ENCODE assay signal across 35 cellular contexts in genomic region chrX:84748965-84749656, GRCh38.
"Had no signal": no experiment of that assay in that cellular context is flagged by ENCODE, and none has a peak within 500 bp of the region (broad histone marks: within the 10 kb centered on the region; RNA-seq: fewer than 3 reads in every experiment).

No MANE protein-coding gene starts in this region.

- H3K36me3 ChIP-seq: ascending aorta, breast epithelium, cardiac muscle cell, esophagus muscularis mucosa, gastrocnemius medialis, heart left ventricle had no signal

- H3K4me1 Mint-ChIP-seq: activated CD4-positive, alpha-beta T cell treated with anti-CD3 and anti-CD28 coated beads for 36 hours; activated CD4-positive, alpha-beta T cell treated with anti-CD3 and anti-CD28 coated beads, Interleukin-2, amount 10 ng/mL, durations not matched to agents 24 days and 14 days; activated CD8-positive, alpha-beta memory T cell treated with anti-CD3 and anti-CD28 coated beads, Interleukin-2, amount 10 ng/mL, durations not matched to agents 7 days and 5 days; activated naive CD4-positive, alpha-beta T cell treated with anti-CD3 and anti-CD28 coated beads, Interleukin-2, amount 10 ng/mL, durations not matched to agents 7 days and 5 days; activated naive CD8-positive, alpha-beta T cell treated with anti-CD3 and anti-CD28 coated beads, Interleukin-2, amount 10 ng/mL, durations not matched to agents 7 days and 5 days; T-helper 17 cell had no signal

- H3K9me3 Mint-ChIP-seq: activated CD4-positive, alpha-beta memory T cell treated with anti-CD3 and anti-CD28 coated beads for 36 hours; activated CD4-positive, alpha-beta T cell treated with anti-CD3 and anti-CD28 coated beads, Interleukin-2, amount 10 ng/mL, durations not matched to agents 24 days and 14 days; activated naive CD4-positive, alpha-beta T cell treated with anti-CD3 and anti-CD28 coated beads, Interleukin-2, amount 10 ng/mL, durations not matched to agents 7 days and 5 days; activated naive CD4-positive, alpha-beta T cell treated with anti-CD3 and anti-CD28 coated beads, Interleukin-2, amount 50 U/mL, for 72 hours; activated naive CD8-positive, alpha-beta T cell treated with anti-CD3 and anti-CD28 coated beads, Interleukin-2, amount 10 ng/mL, durations not matched to agents 7 days and 5 days; activated T-helper 1 cell treated with anti-CD3 and anti-CD28 coated beads, Interleukin-12 subunit alpha, Interleukin-12 subunit beta, Interleukin-2, Interleukin-4 antibody, amounts not matched to agents 30 ng/mL and 10 ng/mL and 1 ng/mL, durations not matched to agents 14 hours and 24 hours and 36 hours; activated T-helper 2 cell treated with anti-CD3 and anti-CD28 coated beads, Interferon-gamma antibody, Interleukin-2, Interleukin-4, amounts not matched to agents 10 μg/mL and 5 μg/mL and 100 μg/mL, durations not matched to agents 14 hours and 24 hours and 36 hours had no signal

- H3K4me3 Mint-ChIP-seq: activated CD4-positive, alpha-beta memory T cell treated with anti-CD3 and anti-CD28 coated beads for 36 hours; activated CD4-positive, alpha-beta T cell treated with anti-CD3 and anti-CD28 coated beads for 36 hours; activated CD4-positive, alpha-beta T cell treated with anti-CD3 and anti-CD28 coated beads, Interleukin-2, amount 10 ng/mL, durations not matched to agents 24 days and 14 days; activated CD8-positive, alpha-beta memory T cell treated with anti-CD3 and anti-CD28 coated beads, Interleukin-2, amount 10 ng/mL, durations not matched to agents 7 days and 5 days; activated CD8-positive, alpha-beta T cell treated with anti-CD3 and anti-CD28 coated beads, Interleukin-2, amount 10 ng/mL, durations not matched to agents 7 days and 5 days; activated naive CD4-positive, alpha-beta T cell treated with anti-CD3 and anti-CD28 coated beads, Interleukin-2, amount 10 ng/mL, durations not matched to agents 7 days and 5 days; activated naive CD8-positive, alpha-beta T cell treated with anti-CD3 and anti-CD28 coated beads, Interleukin-2, amount 10 ng/mL, durations not matched to agents 7 days and 5 days; activated T-helper 1 cell treated with anti-CD3 and anti-CD28 coated beads, Interleukin-12 subunit alpha, Interleukin-12 subunit beta, Interleukin-2, Interleukin-4 antibody, amounts not matched to agents 30 ng/mL and 10 ng/mL and 1 ng/mL, durations not matched to agents 14 hours and 24 hours and 36 hours; brain; effector memory CD8-positive, alpha-beta T cell; T-helper 17 cell had no signal

- ATAC-seq: activated CD4-positive, alpha-beta T cell treated with anti-CD3 and anti-CD28 coated beads for 36 hours; activated CD8-positive, alpha-beta memory T cell treated with anti-CD3 and anti-CD28 coated beads, Interleukin-2, amount 10 ng/mL, durations not matched to agents 7 days and 5 days; activated CD8-positive, alpha-beta T cell treated with anti-CD3 and anti-CD28 coated beads, Interleukin-2, amount 10 ng/mL, durations not matched to agents 7 days and 5 days; activated naive CD4-positive, alpha-beta T cell treated with anti-CD3 and anti-CD28 coated beads, Interleukin-2, amount 50 U/mL, for 72 hours; effector memory CD8-positive, alpha-beta T cell; foreskin keratinocyte; gastrocnemius medialis; heart left ventricle; T-helper 17 cell had no signal

- H3K4me3 ChIP-seq: ascending aorta, breast epithelium, cardiac muscle cell, esophagus muscularis mucosa, gastrocnemius medialis, heart left ventricle had no signal

- H3K27me3 ChIP-seq: ascending aorta, cardiac muscle cell, esophagus muscularis mucosa, foreskin keratinocyte, gastrocnemius medialis, heart left ventricle had no signal

- H3K9me3 ChIP-seq: ascending aorta, esophagus muscularis mucosa, gastrocnemius medialis, heart left ventricle had no signal

- DNase-seq: activated CD4-positive, alpha-beta memory T cell treated with anti-CD3 and anti-CD28 coated beads for 36 hours; activated CD4-positive, alpha-beta T cell treated with anti-CD3 and anti-CD28 coated beads for 36 hours; activated CD4-positive, alpha-beta T cell treated with anti-CD3 and anti-CD28 coated beads, Interleukin-2, amount 10 ng/mL, durations not matched to agents 24 days and 14 days; activated CD4-positive, CD25-positive, alpha-beta regulatory T cell; activated CD4-positive, CD25-positive, alpha-beta regulatory T cell treated with anti-CD3 and anti-CD28 coated beads, Interleukin-2, amount 50 U/mL, for 72 hours; activated CD8-positive, alpha-beta memory T cell treated with anti-CD3 and anti-CD28 coated beads, Interleukin-2, amount 10 ng/mL, durations not matched to agents 7 days and 5 days; activated CD8-positive, alpha-beta memory T cell treated with anti-CD3 and anti-CD28 coated beads, Interleukin-2, amount 50 U/mL, for 4 hours; activated CD8-positive, alpha-beta T cell treated with anti-CD3 and anti-CD28 coated beads, Interleukin-2, amount 10 ng/mL, durations not matched to agents 7 days and 5 days; activated gamma-delta T cell; activated naive CD4-positive, alpha-beta T cell; activated naive CD4-positive, alpha-beta T cell treated with anti-CD3 and anti-CD28 coated beads, Interleukin-2, amount 10 ng/mL, durations not matched to agents 7 days and 5 days; activated naive CD8-positive, alpha-beta T cell treated with anti-CD3 and anti-CD28 coated beads, Interleukin-2, amount 10 ng/mL, durations not matched to agents 7 days and 5 days; activated T-cell treated with anti-CD3 and anti-CD28 coated beads, Interleukin-2, amount 50 U/mL, for 1 hour; activated T-cell treated with anti-CD3 and anti-CD28 coated beads, Interleukin-2, amount 50 U/mL, for 48 hours; central memory CD4-positive, alpha-beta T cell; cerebellar nuclear complex; cortex of kidney; dermis blood vessel endothelial cell; effector CD4-positive, alpha-beta T cell; effector memory CD8-positive, alpha-beta T cell; erythroblast; foreskin keratinocyte; gastrocnemius medialis; glutamatergic neuron; heart left ventricle; T-helper 1 cell; T-helper 17 cell had no signal

- H3K27ac Mint-ChIP-seq: activated CD4-positive, alpha-beta memory T cell treated with anti-CD3 and anti-CD28 coated beads for 36 hours; activated CD4-positive, alpha-beta T cell treated with anti-CD3 and anti-CD28 coated beads for 36 hours; activated CD4-positive, alpha-beta T cell treated with anti-CD3 and anti-CD28 coated beads, Interleukin-2, amount 10 ng/mL, durations not matched to agents 24 days and 14 days; activated CD8-positive, alpha-beta memory T cell treated with anti-CD3 and anti-CD28 coated beads, Interleukin-2, amount 10 ng/mL, durations not matched to agents 7 days and 5 days; activated CD8-positive, alpha-beta T cell treated with anti-CD3 and anti-CD28 coated beads, Interleukin-2, amount 10 ng/mL, durations not matched to agents 7 days and 5 days; activated naive CD4-positive, alpha-beta T cell treated with anti-CD3 and anti-CD28 coated beads, Interleukin-2, amount 10 ng/mL, durations not matched to agents 7 days and 5 days; activated naive CD4-positive, alpha-beta T cell treated with anti-CD3 and anti-CD28 coated beads, Interleukin-2, amount 50 U/mL, for 72 hours; activated naive CD8-positive, alpha-beta T cell treated with anti-CD3 and anti-CD28 coated beads, Interleukin-2, amount 10 ng/mL, durations not matched to agents 7 days and 5 days; activated T-helper 1 cell treated with anti-CD3 and anti-CD28 coated beads, Interleukin-12 subunit alpha, Interleukin-12 subunit beta, Interleukin-2, Interleukin-4 antibody, amounts not matched to agents 30 ng/mL and 10 ng/mL and 1 ng/mL, durations not matched to agents 14 hours and 24 hours and 36 hours; activated T-helper 2 cell treated with anti-CD3 and anti-CD28 coated beads, Interferon-gamma antibody, Interleukin-2, Interleukin-4, amounts not matched to agents 10 μg/mL and 5 μg/mL and 100 μg/mL, durations not matched to agents 14 hours and 24 hours and 36 hours; brain; effector memory CD8-positive, alpha-beta T cell; T-helper 17 cell had no signal

- H3K27me3 Mint-ChIP-seq: activated CD4-positive, alpha-beta memory T cell treated with anti-CD3 and anti-CD28 coated beads for 36 hours; activated CD4-positive, alpha-beta T cell treated with anti-CD3 and anti-CD28 coated beads for 36 hours; activated CD4-positive, alpha-beta T cell treated with anti-CD3 and anti-CD28 coated beads, Interleukin-2, amount 10 ng/mL, durations not matched to agents 24 days and 14 days; activated CD8-positive, alpha-beta memory T cell treated with anti-CD3 and anti-CD28 coated beads, Interleukin-2, amount 10 ng/mL, durations not matched to agents 7 days and 5 days; activated naive CD4-positive, alpha-beta T cell treated with anti-CD3 and anti-CD28 coated beads, Interleukin-2, amount 10 ng/mL, durations not matched to agents 7 days and 5 days; activated naive CD8-positive, alpha-beta T cell treated with anti-CD3 and anti-CD28 coated beads, Interleukin-2, amount 10 ng/mL, durations not matched to agents 7 days and 5 days; effector memory CD8-positive, alpha-beta T cell; T-helper 17 cell had no signal

- H3K4me1 ChIP-seq: ascending aorta, breast epithelium, esophagus muscularis mucosa, foreskin keratinocyte, gastrocnemius medialis, heart left ventricle had no signal

- H3K27ac ChIP-seq: ascending aorta, breast epithelium, cardiac muscle cell, esophagus muscularis mucosa, foreskin keratinocyte, gastrocnemius medialis, heart left ventricle had no signal

- H3K36me3 Mint-ChIP-seq: activated CD4-positive, alpha-beta memory T cell treated with anti-CD3 and anti-CD28 coated beads for 36 hours; activated CD8-positive, alpha-beta memory T cell treated with anti-CD3 and anti-CD28 coated beads, Interleukin-2, amount 10 ng/mL, durations not matched to agents 7 days and 5 days; activated naive CD4-positive, alpha-beta T cell treated with anti-CD3 and anti-CD28 coated beads, Interleukin-2, amount 10 ng/mL, durations not matched to agents 7 days and 5 days; activated naive CD4-positive, alpha-beta T cell treated with anti-CD3 and anti-CD28 coated beads, Interleukin-2, amount 50 U/mL, for 72 hours; activated naive CD8-positive, alpha-beta T cell treated with anti-CD3 and anti-CD28 coated beads, Interleukin-2, amount 10 ng/mL, durations not matched to agents 7 days and 5 days; brain had no signal
